1 cellular context compared by ENCODE assay signal in the genomic region with DNA sequence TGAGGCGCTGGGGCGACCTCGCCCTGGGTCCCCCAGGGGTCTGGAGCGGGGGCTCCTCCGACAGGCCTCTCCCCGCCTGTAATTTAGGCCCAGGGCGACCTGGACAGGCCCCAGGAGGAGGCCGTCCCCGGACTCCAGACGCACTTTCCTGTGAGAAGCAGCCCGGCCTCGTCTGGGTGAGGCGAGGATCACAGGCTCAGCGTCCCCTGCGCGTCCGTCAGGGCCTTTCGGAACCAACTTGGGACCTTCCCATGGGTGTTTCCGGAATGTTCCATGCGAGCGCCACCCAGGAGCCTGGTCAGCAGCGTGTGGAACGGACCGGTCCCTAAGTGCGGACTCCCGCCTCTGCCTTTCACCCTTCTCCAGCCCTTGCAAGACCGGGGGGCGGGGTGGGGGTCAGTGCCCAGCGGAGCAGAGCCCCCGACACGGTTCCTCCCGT.
A peak's percentile ranks its signal among the peaks of the same experiment; 100 is the strongest.
TF ChIP-seq lines count a peak whose summit lies in the region.

No MANE protein-coding gene starts in this region.

TF ChIP-seq in H1, 55 proteins besides CTCF, POLR2A, EP300 and RAD21:
- no peak for TF ChIP-seq BCL11A (IDR thresholded peaks at IDR 0.05; ENCODE audit: low read depth in 2 of 2, low read length in 2 of 2)
- no peak for TF ChIP-seq SRF (IDR thresholded peaks at IDR 0.05; ENCODE audit: low read depth, low read length)
- no peak for TF ChIP-seq BRCA1 (IDR thresholded peaks at IDR 0.05; ENCODE audit: low read depth, low read length)
- TF ChIP-seq RXRA (IDR thresholded peaks at IDR 0.05; ENCODE audit: insufficient read depth, low read depth, low read length) = no peak
- TF ChIP-seq FOSL1 (IDR thresholded peaks at IDR 0.05; ENCODE audit: insufficient read depth, low read depth, low read length) = no peak
- TF ChIP-seq NRF1 (IDR thresholded peaks at IDR 0.05; ENCODE audit: low read depth, low read length) = no peak
- no peak for TF ChIP-seq CREB1 (IDR thresholded peaks at IDR 0.05)
- no peak for TF ChIP-seq POU5F1 (IDR thresholded peaks at IDR 0.05; ENCODE audit: low read depth, low read length)
- TF ChIP-seq KDM5A (IDR thresholded peaks at IDR 0.05; ENCODE audit: low read length) = no peak
- no peak for TF ChIP-seq TAF7 (optimal IDR thresholded peaks at IDR 0.05; ENCODE audit: borderline replicate concordance, low read depth, low read length)
- TF ChIP-seq CBX8 (IDR thresholded peaks at IDR 0.05; ENCODE audit: borderline replicate concordance, low read depth, low read length) = no peak
- no peak for TF ChIP-seq RNF2 (IDR thresholded peaks at IDR 0.05; ENCODE audit: borderline replicate concordance, low read depth, low read length, missing control alignments, poor library complexity, severe bottlenecking)
- TF ChIP-seq, protein P1, sequence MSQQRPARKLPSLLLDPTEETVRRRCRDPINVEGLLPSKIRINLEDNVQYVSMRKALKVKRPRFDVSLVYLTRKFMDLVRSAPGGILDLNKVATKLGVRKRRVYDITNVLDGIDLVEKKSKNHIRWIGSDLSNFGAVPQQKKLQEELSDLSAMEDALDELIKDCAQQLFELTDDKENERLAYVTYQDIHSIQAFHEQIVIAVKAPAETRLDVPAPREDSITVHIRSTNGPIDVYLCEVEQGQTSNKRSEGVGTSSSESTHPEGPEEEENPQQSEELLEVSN (IDR thresholded peaks at IDR 0.05) = peak; percentile 47
- TF ChIP-seq CBX5 (IDR thresholded peaks at IDR 0.05; ENCODE audit: low read depth, low read length) = no peak
- TF ChIP-seq, protein P2, sequence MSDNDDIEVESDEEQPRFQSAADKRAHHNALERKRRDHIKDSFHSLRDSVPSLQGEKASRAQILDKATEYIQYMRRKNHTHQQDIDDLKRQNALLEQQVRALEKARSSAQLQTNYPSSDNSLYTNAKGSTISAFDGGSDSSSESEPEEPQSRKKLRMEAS (IDR thresholded peaks at IDR 0.05) = peak; percentile 33; the same call in 1 of the 2 replicates
- TF ChIP-seq POLR2AphosphoS5 (IDR thresholded peaks at IDR 0.05; ENCODE audit: low read depth, low read length) = no peak
- TF ChIP-seq CHD2 (IDR thresholded peaks at IDR 0.05; ENCODE audit: low read length) = no peak
- TF ChIP-seq CHD1 (IDR thresholded peaks at IDR 0.05; ENCODE audit: low read depth, low read length) = no peak
